Comparison of ENCODE assay signal across 15 cellular contexts in the genomic region with DNA sequence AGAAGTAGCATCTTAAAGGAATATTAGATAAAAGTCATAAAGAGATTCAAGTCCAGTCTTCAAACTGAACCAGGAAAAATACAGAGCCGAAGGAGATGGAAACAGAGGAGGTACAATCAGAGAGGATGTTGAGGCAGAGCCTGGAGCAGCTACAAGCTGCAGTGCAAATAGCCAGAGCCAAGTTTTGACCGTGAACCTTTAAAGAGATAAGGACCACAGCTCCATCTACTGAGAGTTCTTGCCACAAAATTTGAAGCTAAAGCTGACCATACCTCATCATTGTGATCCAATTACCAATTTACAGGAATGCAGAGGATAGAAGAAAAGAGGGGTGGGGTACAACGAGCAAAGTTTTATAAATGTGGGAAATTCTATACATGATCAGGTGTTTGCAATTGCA. TPM values are rescaled to one million over a fixed set of nuclear protein-coding genes. Genes with fewer than 3 reads are reported as not detected.
A peak's percentile ranks its signal among the peaks of the same experiment; 100 is the strongest.
DNase-seq lines count a peak whose midpoint lies in the region; ATAC-seq and TF ChIP-seq lines count a peak whose summit lies in the region.
"Had no signal": no experiment of that assay in that cellular context is flagged by ENCODE, and none has a peak within 500 bp of the region (broad histone marks: within the 10 kb centered on the region; RNA-seq: fewer than 3 reads in every experiment).

No MANE protein-coding gene starts in this region.

- no peak overlapping the region for H3K18ac ChIP-seq in mesendoderm (ENCODE audit: low read length)

- H3K27me3 ChIP-seq in OCI-LY1 (ENCODE audit: insufficient read depth, low read length) (no peaks in the 10 kb centered on the region), Panc1 (ENCODE audit: control insufficient read depth, insufficient read depth, low read length) (no peaks in the 10 kb centered on the region; the same call in 1 of the 2 replicates), mesendoderm (ENCODE audit: insufficient read depth, low read length, poor library complexity) (no peaks in the 10 kb centered on the region), stomach (peaks cover 0 to 4% (median 0%) of the 10 kb centered on the region in 3 donors)

- H2BK120ac ChIP-seq in mesendoderm (ENCODE audit: low read depth, low read length) = no peak overlapping the region

- no peaks in the 10 kb centered on the region for H3K79me1 ChIP-seq in mesendoderm (ENCODE audit: low read length)

- H2AFZ ChIP-seq in OCI-LY1 (ENCODE audit: low read length) = no peak overlapping the region
- H2AFZ ChIP-seq: GM23338 had no signal

- no peak overlapping the region for H3K9ac ChIP-seq in OCI-LY1 (ENCODE audit: low read length)
- no peak overlapping the region for H3K9ac ChIP-seq in mesendoderm (ENCODE audit: low read length)

- TF ChIP-seq CTCF in OCI-LY1 (IDR thresholded peaks at IDR 0.05; ENCODE audit: low read length) = peak; percentile 10; the same call in 1 of the 2 replicates
- TF ChIP-seq CTCF in Panc1 (IDR thresholded peaks at IDR 0.05) = peak; percentile 29; the same call in 1 of the 2 replicates
- no peak for TF ChIP-seq CTCF in stomach (IDR thresholded peaks at IDR 0.05)

- DNase-seq in Panc1 (ENCODE audit: low read depth, low spot score) (no peak), cerebellar cortex (ENCODE audit: low spot score) (peak; percentile 48), mesendoderm (peak; percentile 40), stomach (no peak), NCI-H2029 treated with DMSO at 0.1 percent for 48 hours (lab: John Stamatoyannopoulos, UW) (no peak)
- DNase-seq: BE2C; CD4-positive, alpha-beta memory T cell; DMS79 had no signal

- H2AK5ac ChIP-seq in mesendoderm (ENCODE audit: low read length) = no peak overlapping the region

- H3K27ac ChIP-seq in OCI-LY1 (ENCODE audit: low read depth, low read length, poor library complexity, severe bottlenecking) = no peak overlapping the region
- H3K27ac ChIP-seq in Panc1 (ENCODE audit: low read length) = no peak overlapping the region
- H3K27ac ChIP-seq in mesendoderm (ENCODE audit: low read depth, low read length) = no peak overlapping the region
- no peak overlapping the region for H3K27ac ChIP-seq in stomach
- H3K27ac ChIP-seq: A549, C4-2B had no signal

- H4K20me1 ChIP-seq in OCI-LY1 (ENCODE audit: insufficient read depth, low read length) = no peaks in the 10 kb centered on the region

- H3K9me3 ChIP-seq in OCI-LY1 (ENCODE audit: low read length) = no peaks in the 10 kb centered on the region
- no peaks in the 10 kb centered on the region for H3K9me3 ChIP-seq in Panc1 (ENCODE audit: control insufficient read depth, insufficient read depth, low read depth, low read length)
- peaks cover 0 to under 1% (median 0%) of the 10 kb centered on the region in 4 donors for H3K9me3 ChIP-seq in stomach
- H3K9me3 ChIP-seq: BE2C, HAP-1 had no signal

- CTCF ChIA-PET in Panc1 (lab: Charles Lee) = interaction anchor here (0.5 to 0.6 kb wide), 2 partner anchors 13 to 48 kb away, joined by 3 to 5 read pairs; no protein-coding TSS in a partner anchor

- H3K23ac ChIP-seq in mesendoderm (ENCODE audit: low read length) = no peak overlapping the region

- TF ChIP-seq POLR2A in stomach (IDR thresholded peaks at IDR 0.05) = no peak

- intact Hi-C loops in Panc1 (cut with micrococcal nuclease; ENCODE audit: unreplicated experiment) (no loop called here), stomach (cut with DNase I; ENCODE audit: low total_unique reads) (no loop called here)

- in situ Hi-C loops in Panc1 (cut with HindIII; ENCODE audit: low pct_unique_long_range_greater_than_20kb, low sequenced_read_pairs) = no loop called here

- no peak overlapping the region for H4K5ac ChIP-seq in mesendoderm (ENCODE audit: low read length)

- no peak overlapping the region for H4K8ac ChIP-seq in mesendoderm (ENCODE audit: low read depth, low read length)

- no peak overlapping the region for H3K4me3 ChIP-seq in OCI-LY1 (ENCODE audit: low read depth, low read length, poor library complexity, severe bottlenecking)
- no peak overlapping the region for H3K4me3 ChIP-seq in Panc1 (ENCODE audit: low read depth in 2 of 2, low read length in 2 of 2)
- no peak overlapping the region for H3K4me3 ChIP-seq in mesendoderm (ENCODE audit: low read length)
- no peak overlapping the region for H3K4me3 ChIP-seq in stomach
- H3K4me3 ChIP-seq: A549, GM12878, GM23338, HAP-1 had no signal

- H3K56ac ChIP-seq in mesendoderm (ENCODE audit: low read length) = no peak overlapping the region

- TF ChIP-seq EP300 in stomach (IDR thresholded peaks at IDR 0.05) = no peak

- H3K4me2 ChIP-seq in OCI-LY1 (ENCODE audit: low read length) (no peak overlapping the region), mesendoderm (ENCODE audit: low read length) (no peak overlapping the region)
- H3K4me2 ChIP-seq: A549, GM23338 had no signal

- H2BK15ac ChIP-seq in mesendoderm (replicated peaks; ENCODE audit: low read depth) = no peak overlapping the region

- no peaks in the 10 kb centered on the region for H3K9me2 ChIP-seq in OCI-LY1 (ENCODE audit: low read depth, low read length)

- no CpG with 5 or more reads among the region's 3 CpGs for WGBS in mesendoderm (ENCODE audit: extremely low coverage, insufficient coverage, low lambda C conversion rate)
- 51 to 60% (median 53%) methylated on average over 3 of the region's 3 CpGs for WGBS in stomach, 5 donors

- ATAC-seq in Panc1 (no peak), HG02798 (IDR thresholded peaks at IDR 0.05; ENCODE audit: poor library complexity, unreplicated experiment) (no peak)
- ATAC-seq: A549, GM12878, GM23338 had no signal

- H3K4me1 ChIP-seq in OCI-LY1 (ENCODE audit: insufficient read depth, low read length, severe bottlenecking) (no peaks in the 10 kb centered on the region), Panc1 (ENCODE audit: control insufficient read depth, insufficient read depth, low read length) (no peaks in the 10 kb centered on the region), mesendoderm (ENCODE audit: control insufficient read depth, low read depth, low read length) (no peaks in the 10 kb centered on the region), stomach (no peaks in the 10 kb centered on the region)
- H3K4me1 ChIP-seq: A549, BE2C, HAP-1 had no signal

- no peak overlapping the region for H3K4ac ChIP-seq in mesendoderm (ENCODE audit: low read depth, low read length)

- H3K36me3 ChIP-seq in OCI-LY1 (ENCODE audit: insufficient read depth, low read length) = no peaks in the 10 kb centered on the region
- H3K36me3 ChIP-seq in Panc1 (ENCODE audit: control insufficient read depth, insufficient read depth, low read length) = no peaks in the 10 kb centered on the region
- no peaks in the 10 kb centered on the region for H3K36me3 ChIP-seq in mesendoderm (ENCODE audit: control insufficient read depth, insufficient read depth, low read length)
- H3K36me3 ChIP-seq in stomach = no peaks in the 10 kb centered on the region
- H3K36me3 ChIP-seq: BE2C, HAP-1 had no signal

- no TSS peak for BruUV-seq in Panc1 (replicated peaks; lab: Mats Ljungman, UMichigan)

- H3F3A ChIP-seq in OCI-LY1 (ENCODE audit: insufficient read depth, low read length) = no peaks in the 10 kb centered on the region

- no peaks in the 10 kb centered on the region for H3K79me2 ChIP-seq in OCI-LY1 (ENCODE audit: insufficient read depth, low read length)
- no peaks in the 10 kb centered on the region for H3K79me2 ChIP-seq in mesendoderm (ENCODE audit: control insufficient read depth, insufficient read depth, low read length)

- no peak overlapping the region for H2BK5ac ChIP-seq in mesendoderm (ENCODE audit: low read length)

- POLR2A ChIA-PET in Panc1 (lab: Charles Lee) = no interaction called here

RNA-seq across cellular contexts. Expression of gene DEPDC1B, which starts 10.4 kb away (rescaled TPM):
- total RNA-seq in Panc1 (2021; ENCODE audit: unreplicated experiment) (22.2 TPM), stomach (10 to 100 TPM in 1 of 5 donors, 1 to 10 TPM in 2, under 1 TPM in 1, not detected in 1; 0.14 to 40.6 (median 4.3) TPM)
- polyA plus RNA-seq in Panc1 (2012; ENCODE audit: insufficient read length) = 6.5 TPM
- 58.3 TPM for polyA plus RNA-seq in mesendoderm (2013, experiment 1 of 2)
- 57.1 TPM for polyA plus RNA-seq in mesendoderm (2013, experiment 2 of 2)
- 1 to 10 TPM; 1.7 to 2.3 (median 1.9) TPM for polyA plus RNA-seq in stomach

Comparison
In these comparisons a context has a peak if more than half of its experiments do, and no peak if none do; other contexts are left out.
1. CTCF ChIP-seq: peak in OCI-LY1 (single experiment) and Panc1 (single experiment); none in stomach (0 of 7).
2. DNase-seq: peak in cerebellar cortex (single experiment) and mesendoderm (single experiment); none in Panc1 (single experiment), stomach (single experiment) and NCI-H2029 treated with DMSO at 0.1 percent for 48 hours (single experiment).